ENCODE assay signal across 11 cellular contexts in genomic region chr12:29153231-29153630, GRCh38. TPM values are rescaled to one million over a fixed set of nuclear protein-coding genes. Genes with fewer than 3 reads are reported as not detected.
DNase-seq lines count a peak whose midpoint lies in the region; TF ChIP-seq lines count a peak whose summit lies in the region.
"Had no signal": no experiment of that assay in that cellular context is flagged by ENCODE, and none has a peak within 500 bp of the region (broad histone marks: within the 10 kb centered on the region; RNA-seq: fewer than 3 reads in every experiment).

No MANE protein-coding gene starts in this region.

- H3K4me1 ChIP-seq in endodermal cell (ENCODE audit: control insufficient read depth, insufficient read depth, low read length) (peaks cover 5% of the 10 kb centered on the region), smooth muscle cell (ENCODE audit: low read depth) (no peaks in the 10 kb centered on the region)

- H3K36me3 ChIP-seq in endodermal cell (ENCODE audit: control insufficient read depth, insufficient read depth, low read length), result no peaks in the 10 kb centered on the region
- H3K36me3 ChIP-seq in smooth muscle cell (ENCODE audit: low read depth), result no peaks in the 10 kb centered on the region
- H3K36me3 ChIP-seq: Peyer's patch, right atrium auricular region had no signal

- H4K20me1 ChIP-seq in smooth muscle cell (ENCODE audit: low read depth), result no peaks in the 10 kb centered on the region

- H3K27ac ChIP-seq in HL-60 (replicated peaks), result peak overlapping the region; percentile 20
- no peak overlapping the region for H3K27ac ChIP-seq in endodermal cell (ENCODE audit: low read depth, low read length)
- H3K27ac ChIP-seq in substantia nigra (ENCODE audit: low read depth, low read length, poor library complexity, severe bottlenecking), result peak overlapping the region; percentile 27
- no peak overlapping the region for H3K27ac ChIP-seq in smooth muscle cell (ENCODE audit: low read depth)

- no peaks in the 10 kb centered on the region for H3F3A ChIP-seq in smooth muscle cell (ENCODE audit: low read depth)

- H3K4me3 ChIP-seq in HL-60 (replicated peaks; ENCODE audit: insufficient read depth, low read length) (no peak overlapping the region), endodermal cell (ENCODE audit: low read length) (no peak overlapping the region), smooth muscle cell (no peak overlapping the region)
- H3K4me3 ChIP-seq: coronary artery, Peyer's patch, right atrium auricular region had no signal

- peaks cover 3% of the 10 kb centered on the region for H3K36me3 Mint-ChIP-seq in endodermal cell (ENCODE audit: low read depth)
- H3K36me3 Mint-ChIP-seq in activated naive CD4-positive, alpha-beta T cell treated with anti-CD3 and anti-CD28 coated beads, Interleukin-2, amount 10 ng/mL, durations not matched to agents 7 days and 5 days, result peaks cover 4% of the 10 kb centered on the region

- peaks cover 54% of the 10 kb centered on the region for H3K4me1 Mint-ChIP-seq in endodermal cell
- H3K4me1 Mint-ChIP-seq in activated naive CD4-positive, alpha-beta T cell treated with anti-CD3 and anti-CD28 coated beads, Interleukin-2, amount 10 ng/mL, durations not matched to agents 7 days and 5 days, result peaks cover 23% of the 10 kb centered on the region

- H3K4me2 ChIP-seq in smooth muscle cell, result no peak overlapping the region

- WGBS in endodermal cell (ENCODE audit: insufficient coverage in 1 of 2, insufficient read length in 1 of 2), 2 experiments, result 29 to 40% methylated on average over 3 of the region's 3 CpGs
- 45% methylated on average over 3 of the region's 3 CpGs for WGBS in smooth muscle cell (ENCODE audit: low lambda C conversion rate)

- H3K27ac Mint-ChIP-seq in endodermal cell, result peak overlapping the region; percentile 0
- no peak overlapping the region for H3K27ac Mint-ChIP-seq in activated naive CD4-positive, alpha-beta T cell treated with anti-CD3 and anti-CD28 coated beads, Interleukin-2, amount 10 ng/mL, durations not matched to agents 7 days and 5 days

- no peak overlapping the region for H3K9ac ChIP-seq in endodermal cell (ENCODE audit: extremely low read depth, low read length, poor library complexity, severe bottlenecking)
- no peak overlapping the region for H3K9ac ChIP-seq in smooth muscle cell (ENCODE audit: low read depth)

- H2AFZ ChIP-seq in smooth muscle cell (ENCODE audit: low read depth), result no peak overlapping the region

- TF ChIP-seq CTCF in HL-60 (IDR thresholded peaks at IDR 0.05; ENCODE audit: insufficient read depth, low read length) (no peak), endodermal cell (conservative IDR thresholded peaks at IDR 0.05) (peak; percentile 51), smooth muscle cell (IDR thresholded peaks at IDR 0.05; ENCODE audit: borderline replicate concordance, insufficient read depth, poor library complexity, severe bottlenecking) (no peak)

- H3K4me3 Mint-ChIP-seq in endodermal cell, result no peak overlapping the region
- no peak overlapping the region for H3K4me3 Mint-ChIP-seq in activated naive CD4-positive, alpha-beta T cell treated with anti-CD3 and anti-CD28 coated beads, Interleukin-2, amount 10 ng/mL, durations not matched to agents 7 days and 5 days

- H3K79me2 ChIP-seq in smooth muscle cell (ENCODE audit: low read depth), result no peaks in the 10 kb centered on the region

- DNase-seq in HL-60 (ENCODE audit: low read depth in 1 of 2, low spot score in 1 of 2) (peak in 1 of 2 experiments; percentile 47), NCI-H526 treated with DMSO at 0.1 percent for 48 hours (lab: John Stamatoyannopoulos, UW) (peak; percentile 39), endodermal cell (peak; percentile 84), substantia nigra (lab: John Stamatoyannopoulos, UW) (peak in 1 of 49 donors; percentile 26), GM03348 (ENCODE audit: low spot score) (no peak), smooth muscle cell (lab: John Stamatoyannopoulos, UW; ENCODE audit: unreplicated experiment) (no peak)
- DNase-seq in activated naive CD4-positive, alpha-beta T cell treated with anti-CD3 and anti-CD28 coated beads, Interleukin-2, amount 10 ng/mL, durations not matched to agents 7 days and 5 days, result no peak
- DNase-seq: IMR-90, Peyer's patch had no signal

- CTCF ChIA-PET in activated naive CD4-positive, alpha-beta T cell treated with anti-CD3 and anti-CD28 coated beads, Interleukin-2, amount 10 ng/mL, durations not matched to agents 7 days and 5 days (lab: Charles Lee), result no interaction called here

- H3K27me3 ChIP-seq in HL-60 (ENCODE audit: insufficient read depth, poor library complexity, severe bottlenecking) (no peaks in the 10 kb centered on the region), endodermal cell (ENCODE audit: control insufficient read depth, insufficient read depth, low read length, poor library complexity, severe bottlenecking) (no peaks in the 10 kb centered on the region), smooth muscle cell (ENCODE audit: low read depth) (peaks cover 7% of the 10 kb centered on the region)
- H3K27me3 ChIP-seq: Peyer's patch, right atrium auricular region had no signal

- H3K27me3 Mint-ChIP-seq in endodermal cell (ENCODE audit: insufficient read depth), result no peaks in the 10 kb centered on the region
- peaks cover 23% of the 10 kb centered on the region for H3K27me3 Mint-ChIP-seq in activated naive CD4-positive, alpha-beta T cell treated with anti-CD3 and anti-CD28 coated beads, Interleukin-2, amount 10 ng/mL, durations not matched to agents 7 days and 5 days

- no peaks in the 10 kb centered on the region for H3K9me3 Mint-ChIP-seq in endodermal cell
- no peaks in the 10 kb centered on the region for H3K9me3 Mint-ChIP-seq in activated naive CD4-positive, alpha-beta T cell treated with anti-CD3 and anti-CD28 coated beads, Interleukin-2, amount 10 ng/mL, durations not matched to agents 7 days and 5 days

- H3K9me3 ChIP-seq in endodermal cell (ENCODE audit: control insufficient read depth, low read length), result no peaks in the 10 kb centered on the region
- no peaks in the 10 kb centered on the region for H3K9me3 ChIP-seq in smooth muscle cell (replicated peaks; ENCODE audit: low read depth)
- H3K9me3 ChIP-seq: Peyer's patch, right atrium auricular region had no signal

RNA-seq across cellular contexts. Expression of gene FAR2, which starts 4.2 kb away (rescaled TPM):
- 10 to 100 TPM; 42.5 to 96.7 TPM for total RNA-seq in endodermal cell
- 5.6 TPM for polyA plus RNA-seq in endodermal cell (2013, experiment 1 of 2)
- polyA plus RNA-seq in endodermal cell (2013, experiment 2 of 2), result 5.5 TPM
- total RNA-seq in smooth muscle cell, result 8.5 and 11.9 TPM in 2 replicates
- polyA plus RNA-seq in smooth muscle cell, result 1.5 and 3.7 TPM in 2 replicates

Comparison
In these comparisons a context has a peak if more than half of its experiments do, and no peak if none do; other contexts are left out.
1. DNase-seq: peak in NCI-H526 treated with DMSO at 0.1 percent for 48 hours (single experiment) and endodermal cell (single experiment); none in GM03348 (single experiment), smooth muscle cell (single experiment) and activated naive CD4-positive, alpha-beta T cell treated with anti-CD3 and anti-CD28 coated beads, Interleukin-2, amount 10 ng/mL, durations not matched to agents 7 days and 5 days (single experiment).
2. H3K27ac ChIP-seq: peak in HL-60 (single experiment) and substantia nigra (single experiment); none in endodermal cell (single experiment) and smooth muscle cell (single experiment).